23 cellular contexts compared by ENCODE assay signal in the genomic region with DNA sequence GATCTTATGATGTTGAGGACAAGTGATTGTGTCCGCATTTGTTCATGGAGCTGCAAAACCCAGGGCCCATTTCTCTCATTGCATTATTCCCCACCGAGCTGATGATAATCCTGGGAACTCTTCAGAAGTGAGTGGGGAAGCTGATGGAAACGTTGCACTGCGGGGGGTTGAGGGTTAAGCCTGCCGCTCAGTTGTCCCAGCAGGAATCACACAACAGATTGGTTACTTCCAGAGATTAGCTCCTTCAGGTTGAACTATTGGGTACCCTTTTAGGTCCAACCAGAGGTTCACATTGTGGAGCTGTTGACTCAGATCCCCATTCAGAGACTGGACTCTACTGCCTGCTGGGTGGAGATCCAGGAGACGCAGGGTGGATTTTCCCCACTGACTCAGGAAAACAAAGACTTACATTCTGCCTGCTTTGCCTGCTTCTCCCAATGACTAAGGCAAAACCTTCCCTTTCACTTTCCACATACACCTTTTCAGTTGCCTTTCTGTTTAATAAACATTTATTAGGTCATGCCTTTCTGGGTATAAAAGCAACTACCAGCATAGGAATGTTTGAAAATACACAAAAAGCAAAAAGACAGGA.
A peak's percentile ranks its signal among the peaks of the same experiment; 100 is the strongest.
DNase-seq lines count a peak whose midpoint lies in the region; TF ChIP-seq lines count a peak whose summit lies in the region.
"Had no signal": no experiment of that assay in that cellular context is flagged by ENCODE, and none has a peak within 500 bp of the region (broad histone marks: within the 10 kb centered on the region; RNA-seq: fewer than 3 reads in every experiment).

No MANE protein-coding gene starts in this region.

- H3K4me1 ChIP-seq in osteoblast (ENCODE audit: insufficient read depth, low read length) (no peaks in the 10 kb centered on the region), suprapubic skin (no peaks in the 10 kb centered on the region)
- H3K4me1 ChIP-seq: HAP-1 had no signal

- DNase-seq in ELR (ENCODE audit: low read depth) = peak; percentile 3
- DNase-seq in M059J (ENCODE audit: low read depth) = peak; percentile 16
- peak; percentile 57 for DNase-seq in epithelial cell of esophagus (ENCODE audit: low read depth)
- DNase-seq in iris pigment epithelial cell (ENCODE audit: low read depth) = peak; percentile 9
- DNase-seq in osteoblast (ENCODE audit: insufficient read length, low spot score, missing footprints) = no peak
- no peak for DNase-seq in T1000 (lab: John Stamatoyannopoulos, UW)
- DNase-seq in cerebellum (ENCODE audit: low spot score) = no peak
- no peak for DNase-seq in suprapubic skin (ENCODE audit: low spot score in 2 of 2)
- DNase-seq: 8988T; CD8-positive, alpha-beta T cell; DMS153; GDM1; KBM-7; NCI-H1092 treated with DMSO at 0.1 percent for 48 hours; NCI-H1436 treated with DMSO at 0.1 percent for 48 hours; NCI-H2029; NCI-H226; NCI-H510A treated with DMSO at 0.1 percent for 48 hours; NCI-H774; NK-92 treated with Interleukin-12 subunit alpha and Interleukin-12 subunit beta, amount 100 ng/mL, for 24 hours; SIG-M5 had no signal

- TF ChIP-seq CTCF in epithelial cell of esophagus (IDR thresholded peaks at IDR 0.05; ENCODE audit: insufficient read depth, low read depth, low read length, missing control alignments) (no peak), osteoblast (IDR thresholded peaks at IDR 0.05; ENCODE audit: extremely low read depth, low read depth, low read length) (no peak), suprapubic skin (IDR thresholded peaks at IDR 0.05) (no peak)

- H3K27ac ChIP-seq in osteoblast (ENCODE audit: low read depth, low read length) = no peak overlapping the region
- H3K27ac ChIP-seq in suprapubic skin = no peak overlapping the region
- H3K27ac ChIP-seq: BLaER1 treated with 17β-estradiol and CSF1 and Interleukin-3, amounts not matched to agents 10 nM and 100 nM had no signal

- H4K20me1 ChIP-seq in osteoblast (ENCODE audit: insufficient read depth, low read length) = no peaks in the 10 kb centered on the region
- H4K20me1 ChIP-seq: BLaER1 treated with 17β-estradiol and CSF1 and Interleukin-3, amounts not matched to agents 10 nM and 100 nM had no signal

- H3K27me3 ChIP-seq in osteoblast (ENCODE audit: insufficient read depth, low read length) = no peaks in the 10 kb centered on the region
- H3K27me3 ChIP-seq in suprapubic skin = no peaks in the 10 kb centered on the region
- H3K27me3 ChIP-seq: BLaER1 treated with 17β-estradiol and CSF1 and Interleukin-3, amounts not matched to agents 10 nM and 100 nM had no signal

- H3K9me3 ChIP-seq in osteoblast (ENCODE audit: low read depth, low read length) (no peaks in the 10 kb centered on the region), suprapubic skin (no peaks in the 10 kb centered on the region)
- H3K9me3 ChIP-seq: HAP-1 had no signal

- WGBS in suprapubic skin = 65% methylated on average over 6 of the region's 6 CpGs

- H3K36me3 ChIP-seq in osteoblast (ENCODE audit: insufficient read depth, low read length) (no peaks in the 10 kb centered on the region), suprapubic skin (no peaks in the 10 kb centered on the region)
- H3K36me3 ChIP-seq: BLaER1 treated with 17β-estradiol and CSF1 and Interleukin-3, amounts not matched to agents 10 nM and 100 nM; HAP-1 had no signal

- H3K4me2 ChIP-seq in osteoblast (ENCODE audit: insufficient read depth, low read length) = no peak overlapping the region

- H3K79me2 ChIP-seq in osteoblast (ENCODE audit: insufficient read depth, low read length) = no peaks in the 10 kb centered on the region

- H3K4me3 ChIP-seq in epithelial cell of esophagus (ENCODE audit: low read length) = no peak overlapping the region
- H3K4me3 ChIP-seq in osteoblast (ENCODE audit: insufficient read depth, low read length) = no peak overlapping the region
- H3K4me3 ChIP-seq in suprapubic skin = no peak overlapping the region
- H3K4me3 ChIP-seq: BLaER1 treated with 17β-estradiol and CSF1 and Interleukin-3, amounts not matched to agents 10 nM and 100 nM; HAP-1 had no signal

- H2AFZ ChIP-seq in osteoblast (ENCODE audit: low read length) = no peak overlapping the region

- no peak for TF ChIP-seq POLR2A in suprapubic skin (IDR thresholded peaks at IDR 0.05)

- no peak for TF ChIP-seq EP300 in suprapubic skin (IDR thresholded peaks at IDR 0.05)

Comparison
In these comparisons a context has a peak if more than half of its experiments do, and no peak if none do; other contexts are left out.
1. DNase-seq: peak in ELR (single experiment), M059J (single experiment), epithelial cell of esophagus (single experiment) and iris pigment epithelial cell (single experiment); none in osteoblast (single experiment), T1000 (single experiment), cerebellum (single experiment) and suprapubic skin (0 of 2).